Comparison of ENCODE assay signal across 8 cellular contexts in genomic region chr10:92849234-92849525, GRCh38. TPM values are rescaled to one million over a fixed set of nuclear protein-coding genes. Genes with fewer than 3 reads are reported as not detected.
DNase-seq lines count a peak whose midpoint lies in the region; ATAC-seq and TF ChIP-seq lines count a peak whose summit lies in the region.

No MANE protein-coding gene starts in this region.

- H3K4me2 ChIP-seq in Loucy (ENCODE audit: low read depth, low read length, poor library complexity, severe bottlenecking) (peak overlapping the region; percentile 91), neuronal stem cell (ENCODE audit: insufficient read depth, low read length, poor library complexity, severe bottlenecking) (peak overlapping the region; percentile 88)

- H3K18ac ChIP-seq in neuronal stem cell (ENCODE audit: low read length) = peak overlapping the region; percentile 96

- peak overlapping the region; percentile 77 for H3K4me3 ChIP-seq in Loucy (ENCODE audit: low read length, poor library complexity, severe bottlenecking)
- H3K4me3 ChIP-seq in dorsolateral prefrontal cortex = peak overlapping the region; percentile 79 to 100 (median 96)
- H3K4me3 ChIP-seq in neuronal stem cell (ENCODE audit: low read length in 2 of 2) = peak overlapping the region; percentile 88 to 96

- no peak overlapping the region for H3K4ac ChIP-seq in neuronal stem cell (ENCODE audit: low read length)

- H2BK5ac ChIP-seq in neuronal stem cell (ENCODE audit: low read length) = peak overlapping the region; percentile 94

- H3K36me3 ChIP-seq in Loucy (ENCODE audit: insufficient read depth, low read length) (no peaks in the 10 kb centered on the region), neuronal stem cell (replicated peaks in 1 of 2; ENCODE audit: control insufficient read depth in 2 of 2, insufficient read depth in 2 of 2, low read length in 2 of 2) (no peaks in the 10 kb centered on the region)

- H3K9me2 ChIP-seq in Loucy (replicated peaks; ENCODE audit: low read depth, low read length) = no peaks in the 10 kb centered on the region

- H2BK12ac ChIP-seq in neuronal stem cell (ENCODE audit: low read length) = no peak overlapping the region

- peaks cover 43% of the 10 kb centered on the region for H3K79me2 ChIP-seq in Loucy (ENCODE audit: insufficient read depth, low read length)

- ATAC-seq in GM21390 (IDR thresholded peaks at IDR 0.05; ENCODE audit: unreplicated experiment) = no peak

- no peak overlapping the region for H3K23ac ChIP-seq in neuronal stem cell (ENCODE audit: low read depth, low read length, poor library complexity)

- no peaks in the 10 kb centered on the region for H3K27me3 ChIP-seq in Loucy (ENCODE audit: insufficient read depth, low read length, poor library complexity, severe bottlenecking)
- H3K27me3 ChIP-seq in dorsolateral prefrontal cortex = no peaks in the 10 kb centered on the region
- no peaks in the 10 kb centered on the region for H3K27me3 ChIP-seq in neuronal stem cell (ENCODE audit: control insufficient read depth in 3 of 3, insufficient read depth in 3 of 3, low read depth in 1 of 3, low read length in 3 of 3)

- H2BK120ac ChIP-seq in neuronal stem cell (ENCODE audit: low read depth, low read length) = no peak overlapping the region

- peak overlapping the region; percentile 89 for H3K14ac ChIP-seq in neuronal stem cell (ENCODE audit: low read length)

- H4K20me1 ChIP-seq in Loucy (ENCODE audit: insufficient read depth, low read length, poor library complexity, severe bottlenecking) = peaks cover 3% of the 10 kb centered on the region

- H2AFZ ChIP-seq in Loucy (ENCODE audit: low read length) (peak overlapping the region; percentile 71), neuronal stem cell (ENCODE audit: low read length) (peak overlapping the region; percentile 100)

- no CpG with 5 or more reads among the region's 7 CpGs for WGBS in neuronal stem cell (ENCODE audit: extremely low coverage in 2 of 2, insufficient read length in 2 of 2, insufficient replicate concordance in 1 of 2), 2 donors

- H3K4me1 ChIP-seq in Loucy (ENCODE audit: insufficient read depth, low read length, poor library complexity, severe bottlenecking) (peaks cover 25% of the 10 kb centered on the region), neuronal stem cell (ENCODE audit: control insufficient read depth in 2 of 2, insufficient read depth in 1 of 2, low read depth in 1 of 2, low read length in 2 of 2) (peaks cover 2 to 8% of the 10 kb centered on the region in 2 donors)

- 0 out of 2 replicates have a peak, but pooled peaks cover 10% of the 10 kb centered on the region for H3F3A ChIP-seq in Loucy (ENCODE audit: low read depth)

- in situ Hi-C loops in G401 (cut with HindIII; ENCODE audit: low sequenced_read_pairs) = no loop called here

- no peak overlapping the region for H4K91ac ChIP-seq in neuronal stem cell (ENCODE audit: low read depth, low read length, poor library complexity)

- TF ChIP-seq CTCF in Loucy (conservative IDR thresholded peaks at IDR 0.05; ENCODE audit: low read length) (no peak), dorsolateral prefrontal cortex (IDR thresholded peaks at IDR 0.05 in 54 of 56, conservative IDR thresholded peaks at IDR 0.05 in 2 of 56; ENCODE audit: low read depth in 1 of 56, partially characterized antibody in 56 of 56) (no peak)

- peaks cover 2% of the 10 kb centered on the region for H3K79me1 ChIP-seq in neuronal stem cell (ENCODE audit: low read depth, low read length)

- H3K27ac ChIP-seq in dorsolateral prefrontal cortex (peak overlapping the region in 54 of 59 donors; percentile 62 to 96 (median 86)), neuronal stem cell (replicated peaks; ENCODE audit: low read length) (no peak overlapping the region)

- no peak overlapping the region for H4K8ac ChIP-seq in neuronal stem cell (ENCODE audit: low read depth, low read length)

- H2AK5ac ChIP-seq in neuronal stem cell (ENCODE audit: low read depth, low read length) = no peak overlapping the region

- H3K9ac ChIP-seq in Loucy (ENCODE audit: low read depth, low read length, poor library complexity, severe bottlenecking) (peak overlapping the region; percentile 86), neuronal stem cell (ENCODE audit: low read depth, low read length, poor library complexity) (peak overlapping the region; percentile 94)

- H2BK15ac ChIP-seq in neuronal stem cell (ENCODE audit: low read length) = no peak overlapping the region

- peak; percentile 72 for DNase-seq in G401 (ENCODE audit: low spot score)
- no peak for DNase-seq in dorsolateral prefrontal cortex
- no peak for DNase-seq in neuronal stem cell (ENCODE audit: low spot score)
- no peak for DNase-seq in globus pallidus (ENCODE audit: low spot score)
- no peak for DNase-seq in nucleus accumbens (lab: John Stamatoyannopoulos, UW)
- no peak for DNase-seq in stimulated activated CD4-positive, alpha-beta T cell treated with anti-CD3 and anti-CD28 coated beads, Interleukin-4, amount 100 ng/mL, for 24 hours

- H3K9me3 ChIP-seq in Loucy (ENCODE audit: insufficient read depth, low read depth, low read length) = no peaks in the 10 kb centered on the region
- H3K9me3 ChIP-seq in neuronal stem cell (replicated peaks in 1 of 2; ENCODE audit: control insufficient read depth in 2 of 2, insufficient read depth in 1 of 2, low read depth in 1 of 2, low read length in 2 of 2) = peaks cover 0 to 14% of the 10 kb centered on the region in 2 donors

- intact Hi-C loops in dorsolateral prefrontal cortex (cut with DNase I) = loop anchor here (5.0 to 10.0 kb wide), 4 partner anchors 33 to 274 kb away; partner anchors contain the start of genes KIF11 (in 2 of the 2) and IDE (in 1 of the 2)

RNA-seq across cellular contexts. Expression of gene EXOC6, which starts 0.9 kb away (rescaled TPM):
- 5.9 and 10.6 TPM in 2 replicates for total RNA-seq in G401 (2014; rRNA removed; shearing (Covaris generic))
- 10 to 100 TPM; 14.7 to 38.5 (median 27.0) TPM for total RNA-seq in dorsolateral prefrontal cortex
- polyA plus RNA-seq in neuronal stem cell (2013, experiment 1 of 2) = 12.0 TPM
- polyA plus RNA-seq in neuronal stem cell (2013, experiment 2 of 2) = 12.3 TPM
